In genomic region chr3:140128217-140129137, GRCh38 we compare ENCODE assay signal across 8 cellular contexts.
DNase-seq lines count a peak whose midpoint lies in the region; ATAC-seq and TF ChIP-seq lines count a peak whose summit lies in the region.

No MANE protein-coding gene starts in this region.

- ATAC-seq in DND-41 (ENCODE audit: insufficient read depth, low read depth) = 0 out of 3 replicates have a peak, but pooled peaks have one; percentile 58
- ATAC-seq in GM21367 (IDR thresholded peaks at IDR 0.05; ENCODE audit: unreplicated experiment) = peak; percentile 64
- ATAC-seq in left lobe of liver = peak; percentile 78
- no peak for ATAC-seq in GM21786 (IDR thresholded peaks at IDR 0.05; ENCODE audit: unreplicated experiment)

- WGBS in adrenal gland, 4 donors = 52 to 60% (median 58%) methylated on average over 6 of the region's 6 CpGs

- TF ChIP-seq CTCF in DND-41 (IDR thresholded peaks at IDR 0.05; ENCODE audit: borderline replicate concordance, extremely low read depth, low read length, poor library complexity, severe bottlenecking) (peak; percentile 55), NB4 (IDR thresholded peaks at IDR 0.05; ENCODE audit: low read depth, low read length) (peak; percentile 56), adrenal gland (IDR thresholded peaks at IDR 0.05) (peak in 5 of 6 experiments; percentile 18 to 51 (median 43)), vagina (IDR thresholded peaks at IDR 0.05) (no peak)

- H2AFZ ChIP-seq in DND-41 (ENCODE audit: low read depth, low read length) = no peak overlapping the region

- H3K4me1 ChIP-seq in DND-41 (ENCODE audit: insufficient read depth, low read length) (no peaks in the 10 kb centered on the region), adrenal gland (replicated peaks in 1 of 2) (no peaks in the 10 kb centered on the region), vagina (no peaks in the 10 kb centered on the region)

- peak; percentile 13 for DNase-seq in DND-41
- peak; percentile 28 for DNase-seq in NB4 (ENCODE audit: low read depth)
- peak in 6 of 7 donors; percentile 26 to 57 (median 38) for DNase-seq in adrenal gland
- DNase-seq in left lobe of liver (ENCODE audit: low spot score) = no peak
- DNase-seq in activated effector memory CD4-positive, alpha-beta T cell treated with anti-CD3 and anti-CD28 coated beads, Interleukin-2, amount 50 U/mL, for 16 hours = no peak
- no peak for DNase-seq in vagina (ENCODE audit: extremely low spot score in 2 of 2)

- H3K9me3 ChIP-seq in DND-41 (ENCODE audit: insufficient read depth, low read length, severe bottlenecking) = no peaks in the 10 kb centered on the region
- H3K9me3 ChIP-seq in adrenal gland (replicated peaks in 1 of 3) = no peaks in the 10 kb centered on the region
- H3K9me3 ChIP-seq in vagina = no peaks in the 10 kb centered on the region

- intact Hi-C loops in adrenal gland (cut with DNase I) (no loop called here), vagina (cut with DNase I) (no loop called here)

- H3K4me3 ChIP-seq in DND-41 (ENCODE audit: low read depth in 1 of 2, low read length in 2 of 2) (no peak overlapping the region), NB4 (ENCODE audit: low read depth, low read length) (no peak overlapping the region), adrenal gland (no peak overlapping the region), vagina (no peak overlapping the region)

- no peak overlapping the region for H3K9ac ChIP-seq in DND-41 (ENCODE audit: low read depth, low read length)

- H4K20me1 ChIP-seq in DND-41 (ENCODE audit: insufficient read depth, low read length) = no peaks in the 10 kb centered on the region

- H3K27ac ChIP-seq in DND-41 (ENCODE audit: low read length) (no peak overlapping the region), adrenal gland (no peak overlapping the region), vagina (no peak overlapping the region)

- no peak overlapping the region for H3K4me2 ChIP-seq in DND-41 (ENCODE audit: insufficient read depth, low read length)

- TF ChIP-seq POLR2A in NB4 (IDR thresholded peaks at IDR 0.05; ENCODE audit: extremely low read depth, insufficient read length) = no peak
- TF ChIP-seq POLR2A in adrenal gland (IDR thresholded peaks at IDR 0.05) = no peak
- TF ChIP-seq POLR2A in vagina (IDR thresholded peaks at IDR 0.05) = no peak

- H3K79me2 ChIP-seq in DND-41 (ENCODE audit: insufficient read depth, low read length) = no peaks in the 10 kb centered on the region

- H3K36me3 ChIP-seq in DND-41 (ENCODE audit: insufficient read depth, low read length) (no peaks in the 10 kb centered on the region), adrenal gland (replicated peaks in 1 of 2) (no peaks in the 10 kb centered on the region), vagina (no peaks in the 10 kb centered on the region)

- peaks cover 5% of the 10 kb centered on the region for H3K27me3 ChIP-seq in DND-41 (ENCODE audit: insufficient read depth, low read length, poor library complexity)
- no peaks in the 10 kb centered on the region for H3K27me3 ChIP-seq in adrenal gland
- no peaks in the 10 kb centered on the region for H3K27me3 ChIP-seq in vagina

Comparison
In these comparisons a context has a peak if more than half of its experiments do, and no peak if none do; other contexts are left out.
1. DNase-seq: peak in DND-41 (single experiment), NB4 (single experiment) and adrenal gland (6 of 7); none in left lobe of liver (single experiment), activated effector memory CD4-positive, alpha-beta T cell treated with anti-CD3 and anti-CD28 coated beads, Interleukin-2, amount 50 U/mL, for 16 hours (single experiment) and vagina (0 of 2).
2. CTCF ChIP-seq: peak in DND-41 (single experiment), NB4 (single experiment) and adrenal gland (5 of 6); none in vagina (0 of 3).